Comparison of ENCODE assay signal across 8 cellular contexts in genomic region chr19:42270346-42271044, GRCh38. TPM values are rescaled to one million over a fixed set of nuclear protein-coding genes. Genes with fewer than 3 reads are reported as not detected.
DNase-seq lines count a peak whose midpoint lies in the region; ATAC-seq lines count a peak whose summit lies in the region.

No MANE protein-coding gene starts in this region.

- peak; percentile 37 for ATAC-seq in esophagus mucosa
- ATAC-seq in GM21619 (IDR thresholded peaks at IDR 0.05; ENCODE audit: unreplicated experiment) = no peak
- ATAC-seq in HG03039 (IDR thresholded peaks at IDR 0.05; ENCODE audit: unreplicated experiment) = no peak

- peaks cover 12 to 19% of the 10 kb centered on the region in 2 donors for H3K4me1 ChIP-seq in neuronal stem cell (ENCODE audit: control insufficient read depth in 2 of 2, insufficient read depth in 1 of 2, low read depth in 1 of 2, low read length in 2 of 2)

- DNase-seq in GDM1 (lab: John Stamatoyannopoulos, UW) (peak; percentile 40), MV-4-11 (lab: John Stamatoyannopoulos, UW) (peak; percentile 79), neuronal stem cell (ENCODE audit: low spot score) (no peak), ureter (ENCODE audit: low spot score) (peak; percentile 78)
- peak; percentile 60 for DNase-seq in activated CD8-positive, alpha-beta memory T cell treated with anti-CD3 and anti-CD28 coated beads, Interleukin-2, amount 50 U/mL, for 1 hour (ENCODE audit: extremely low read depth)

- peaks cover 16 to 32% of the 10 kb centered on the region in 2 donors for H3K36me3 ChIP-seq in neuronal stem cell (replicated peaks in 1 of 2; ENCODE audit: control insufficient read depth in 2 of 2, insufficient read depth in 2 of 2, low read length in 2 of 2)

- H3K27me3 ChIP-seq in neuronal stem cell (ENCODE audit: control insufficient read depth in 3 of 3, insufficient read depth in 3 of 3, low read depth in 1 of 3, low read length in 3 of 3) = no peaks in the 10 kb centered on the region

- no peak overlapping the region for H3K9ac ChIP-seq in neuronal stem cell (ENCODE audit: low read depth, low read length, poor library complexity)

- H3K14ac ChIP-seq in neuronal stem cell (ENCODE audit: low read length) = no peak overlapping the region

- H2BK5ac ChIP-seq in neuronal stem cell (ENCODE audit: low read length) = peak overlapping the region; percentile 29

- no peak overlapping the region for H4K8ac ChIP-seq in neuronal stem cell (ENCODE audit: low read depth, low read length)

- H3K4ac ChIP-seq in neuronal stem cell (ENCODE audit: low read length) = no peak overlapping the region

- no peak overlapping the region for H2AFZ ChIP-seq in neuronal stem cell (ENCODE audit: low read length)

- no peak overlapping the region for H2BK120ac ChIP-seq in neuronal stem cell (ENCODE audit: low read depth, low read length)

- peak overlapping the region; percentile 47 for H3K23ac ChIP-seq in neuronal stem cell (ENCODE audit: low read depth, low read length, poor library complexity)

- H3K79me1 ChIP-seq in neuronal stem cell (ENCODE audit: low read depth, low read length) = peaks cover 20% of the 10 kb centered on the region

- no peak overlapping the region for H3K18ac ChIP-seq in neuronal stem cell (ENCODE audit: low read length)

- H3K9me3 ChIP-seq in neuronal stem cell (replicated peaks in 1 of 2; ENCODE audit: control insufficient read depth in 2 of 2, insufficient read depth in 1 of 2, low read depth in 1 of 2, low read length in 2 of 2) = no peaks in the 10 kb centered on the region

- no peak overlapping the region for H2BK12ac ChIP-seq in neuronal stem cell (ENCODE audit: low read length)

- peak overlapping the region in 1 of 2 donors; percentile 65 for H3K4me3 ChIP-seq in neuronal stem cell (ENCODE audit: low read length in 2 of 2)

- H4K91ac ChIP-seq in neuronal stem cell (ENCODE audit: low read depth, low read length, poor library complexity) = no peak overlapping the region

- no CpG with 5 or more reads among the region's 18 CpGs for WGBS in neuronal stem cell (ENCODE audit: extremely low coverage in 2 of 2, insufficient read length in 2 of 2, insufficient replicate concordance in 1 of 2), 2 donors

- H3K4me2 ChIP-seq in neuronal stem cell (ENCODE audit: insufficient read depth, low read length, poor library complexity, severe bottlenecking) = no peak overlapping the region

- no peak overlapping the region for H3K27ac ChIP-seq in neuronal stem cell (replicated peaks; ENCODE audit: low read length)

- H2BK15ac ChIP-seq in neuronal stem cell (ENCODE audit: low read length) = peak overlapping the region; percentile 92

- no peak overlapping the region for H2AK5ac ChIP-seq in neuronal stem cell (ENCODE audit: low read depth, low read length)

RNA-seq across cellular contexts. Expression of gene CIC, which starts 1.4 kb away (rescaled TPM):
- total RNA-seq in esophagus mucosa (31.4 TPM), ureter (83.4 TPM)
- polyA plus RNA-seq in neuronal stem cell (2013, experiment 1 of 2) = 38.5 TPM
- 37.8 TPM for polyA plus RNA-seq in neuronal stem cell (2013, experiment 2 of 2)

RNA-seq across cellular contexts. Expression of gene ERF, which starts 15.6 kb away (rescaled TPM):
- 21.5 TPM for total RNA-seq in esophagus mucosa
- 77.7 TPM for polyA plus RNA-seq in neuronal stem cell (2013, experiment 1 of 2)
- polyA plus RNA-seq in neuronal stem cell (2013, experiment 2 of 2) = 78.0 TPM
- total RNA-seq in ureter = 47.4 TPM

RNA-seq across cellular contexts. Expression of gene GSK3A, which starts 28.1 kb away (rescaled TPM):
- total RNA-seq in esophagus mucosa = 26.4 TPM
- polyA plus RNA-seq in neuronal stem cell (2013, experiment 1 of 2) = 67.3 TPM
- 64.6 TPM for polyA plus RNA-seq in neuronal stem cell (2013, experiment 2 of 2)
- 36.4 TPM for total RNA-seq in ureter

RNA-seq across cellular contexts. Expression of gene PRR19, which starts 31.4 kb away (rescaled TPM):
- total RNA-seq in esophagus mucosa (0.84 TPM), ureter (1.6 TPM)
- 2.2 TPM for polyA plus RNA-seq in neuronal stem cell (2013, experiment 1 of 2)
- 2.0 TPM for polyA plus RNA-seq in neuronal stem cell (2013, experiment 2 of 2)

RNA-seq across cellular contexts. Expression of gene PAFAH1B3, which starts 31.9 kb away (rescaled TPM):
- 32.5 TPM for total RNA-seq in esophagus mucosa
- polyA plus RNA-seq in neuronal stem cell (2013, experiment 1 of 2) = 134 TPM
- 128 TPM for polyA plus RNA-seq in neuronal stem cell (2013, experiment 2 of 2)
- 19.8 TPM for total RNA-seq in ureter
